Comparison of ENCODE assay signal across 2 cellular contexts in the genomic region with DNA sequence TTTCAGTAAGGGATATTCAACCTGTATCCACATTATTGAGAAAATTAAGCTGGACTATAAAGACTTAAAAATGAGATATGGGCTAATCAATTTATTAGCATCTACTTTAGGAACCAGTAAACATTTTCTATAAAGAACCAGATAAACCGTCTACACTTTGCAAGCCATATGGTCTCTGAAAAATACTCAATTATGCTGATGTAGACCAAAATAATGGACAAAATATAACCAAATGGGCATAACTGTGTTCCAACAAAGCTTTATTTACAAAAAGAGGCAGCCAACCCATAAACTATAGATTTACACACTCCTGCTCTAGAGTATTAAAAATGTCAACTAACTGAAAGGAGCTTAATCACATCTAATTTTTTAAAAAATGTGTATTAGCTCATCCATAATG.
A peak's percentile ranks its signal among the peaks of the same experiment; 100 is the strongest.
TF ChIP-seq lines count a peak whose summit lies in the region.

No MANE protein-coding gene starts in this region.

TF ChIP-seq in A549, 52 proteins besides CTCF, POLR2A, EP300 and RAD21:
- TF ChIP-seq NPAS2 (CRISPR knock-in tag; IDR thresholded peaks at IDR 0.05; ENCODE audit: borderline replicate concordance) (no peak), RARB (CRISPR knock-in tag; IDR thresholded peaks at IDR 0.05) (no peak), TFCP2L1 (CRISPR knock-in tag; IDR thresholded peaks at IDR 0.05) (no peak), MAFK (IDR thresholded peaks at IDR 0.05; ENCODE audit: partially characterized antibody) (peak; percentile 58)

TF ChIP-seq in HCT116, 20 proteins besides CTCF, POLR2A, EP300 and RAD21:
- TF ChIP-seq REST (IDR thresholded peaks at IDR 0.05; ENCODE audit: low read depth) (no peak), TCF7L2 (IDR thresholded peaks at IDR 0.05; ENCODE audit: borderline replicate concordance, extremely low read depth, insufficient read depth, insufficient read length) (no peak), EZH2 (IDR thresholded peaks at IDR 0.05) (no peak), JUND (IDR thresholded peaks at IDR 0.05) (no peak), EGR1 (IDR thresholded peaks at IDR 0.05; ENCODE audit: low read depth) (no peak), SIN3A (IDR thresholded peaks at IDR 0.05; ENCODE audit: low read depth) (no peak), ZNF274 (IDR thresholded peaks at IDR 0.05; ENCODE audit: low read depth, low read length) (no peak), POLR2AphosphoS5 (IDR thresholded peaks at IDR 0.05; ENCODE audit: low read depth, low read length) (no peak), ELF1 (IDR thresholded peaks at IDR 0.05; ENCODE audit: borderline replicate concordance, low read depth) (no peak), SRF (IDR thresholded peaks at IDR 0.05; ENCODE audit: low read depth) (no peak), YY1 (IDR thresholded peaks at IDR 0.05; ENCODE audit: extremely low read depth, insufficient replicate concordance, low read depth, low read length) (no peak), ZFX (IDR thresholded peaks at IDR 0.05) (no peak), EZH2phosphoT487 (IDR thresholded peaks at IDR 0.05; ENCODE audit: borderline replicate concordance) (no peak), CEBPB (IDR thresholded peaks at IDR 0.05; ENCODE audit: low read depth) (no peak), SP1 (IDR thresholded peaks at IDR 0.05; ENCODE audit: low read depth) (no peak)
TF ChIP-seq in HCT116: peak in this region for 0.
